8 cellular contexts compared by ENCODE assay signal in the genomic region with DNA sequence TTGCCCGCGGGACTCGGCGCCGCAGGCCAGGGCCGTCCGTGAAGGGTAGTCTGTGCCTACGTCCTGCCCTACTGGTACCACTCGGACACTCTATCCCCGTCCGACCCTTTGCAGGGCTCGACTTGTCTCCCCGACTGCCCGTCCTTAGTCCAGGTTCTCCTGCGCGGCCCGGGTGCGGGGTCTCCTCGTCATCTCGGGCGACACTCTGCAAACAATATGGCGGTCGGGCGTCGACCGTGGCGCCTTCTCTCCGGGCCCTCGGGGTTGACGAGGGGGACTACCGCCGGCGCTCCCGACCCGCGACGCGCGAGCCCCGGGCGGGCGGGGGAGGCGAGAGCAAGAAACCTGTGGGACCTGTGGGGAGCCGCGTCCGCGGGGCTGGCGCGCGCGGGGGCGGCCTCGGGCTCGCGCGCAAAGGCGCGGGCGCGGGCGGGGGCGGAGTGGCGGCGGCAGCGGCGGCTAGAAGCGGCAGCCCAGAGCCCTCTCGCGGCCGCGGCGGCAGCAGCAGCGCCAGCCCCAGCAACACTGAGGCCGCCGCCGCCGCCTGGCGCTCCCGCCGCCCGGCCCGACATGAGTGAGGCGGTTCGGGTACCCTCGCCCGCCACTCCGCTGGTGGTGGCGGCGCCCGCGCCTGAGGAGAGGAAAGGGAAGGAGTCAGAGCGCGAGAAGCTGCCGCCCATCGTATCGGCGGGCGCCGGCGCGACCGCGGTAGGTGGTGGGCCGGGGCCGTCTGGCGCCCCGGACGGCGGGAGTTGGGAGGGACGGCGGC. TPM values are rescaled to one million over a fixed set of nuclear protein-coding genes. Genes with fewer than 3 reads are reported as not detected.
DNase-seq lines count a peak whose midpoint lies in the region; ATAC-seq and TF ChIP-seq lines count a peak whose summit lies in the region.

A gene with protein sequence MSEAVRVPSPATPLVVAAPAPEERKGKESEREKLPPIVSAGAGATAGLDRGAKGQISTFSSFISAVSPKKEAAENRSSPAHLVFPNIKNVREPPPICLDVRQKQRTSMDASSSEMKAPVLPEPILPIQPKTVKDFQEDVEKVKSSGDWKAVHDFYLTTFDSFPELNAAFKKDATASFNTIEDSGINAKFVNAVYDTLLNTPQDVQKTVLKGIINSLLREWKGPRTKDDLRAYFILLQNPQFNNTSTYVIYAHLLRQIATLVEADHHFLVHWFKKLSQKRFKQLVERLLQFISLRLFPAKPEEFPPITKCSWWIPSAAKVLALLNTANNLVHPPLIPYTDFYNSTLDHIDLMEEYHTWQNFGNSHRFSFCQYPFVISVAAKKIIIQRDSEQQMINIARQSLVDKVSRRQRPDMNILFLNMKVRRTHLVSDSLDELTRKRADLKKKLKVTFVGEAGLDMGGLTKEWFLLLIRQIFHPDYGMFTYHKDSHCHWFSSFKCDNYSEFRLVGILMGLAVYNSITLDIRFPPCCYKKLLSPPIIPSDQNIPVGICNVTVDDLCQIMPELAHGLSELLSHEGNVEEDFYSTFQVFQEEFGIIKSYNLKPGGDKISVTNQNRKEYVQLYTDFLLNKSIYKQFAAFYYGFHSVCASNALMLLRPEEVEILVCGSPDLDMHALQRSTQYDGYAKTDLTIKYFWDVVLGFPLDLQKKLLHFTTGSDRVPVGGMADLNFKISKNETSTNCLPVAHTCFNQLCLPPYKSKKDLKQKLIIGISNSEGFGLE (plus strand): TSS at position 476 of the 769 bp plus-strand sequence. CDS start 95 bp downstream, at position 571.

- CTCF ChIA-PET in activated naive CD4-positive, alpha-beta T cell treated with anti-CD3 and anti-CD28 coated beads for 36 hours (lab: Charles Lee): interaction anchor here (1.4 to 1.6 kb wide), 2 partner anchors 19 to 112 kb away, joined by 4 to 10 read pairs; no protein-coding TSS in a partner anchor

- H3K4me1 Mint-ChIP-seq in activated naive CD4-positive, alpha-beta T cell treated with anti-CD3 and anti-CD28 coated beads for 36 hours (ENCODE audit: low read depth): peaks cover 15% of the 10 kb centered on the region

- H3K4me3 Mint-ChIP-seq in activated naive CD4-positive, alpha-beta T cell treated with anti-CD3 and anti-CD28 coated beads for 36 hours: peak within 1 kb of the TSS; percentile 83

- H3K27ac ChIP-seq in osteoblast (ENCODE audit: low read depth, low read length) (peak within 1 kb of the TSS; percentile 96), temporal lobe (ENCODE audit: low read depth, low read length) (peak within 1 kb of the TSS; percentile 94)

- H3K4me2 ChIP-seq in osteoblast (ENCODE audit: insufficient read depth, low read length): peak within 1 kb of the TSS; percentile 89

- H3K36me3 Mint-ChIP-seq in activated naive CD4-positive, alpha-beta T cell treated with anti-CD3 and anti-CD28 coated beads for 36 hours (ENCODE audit: low read depth): peaks cover 2% of the 10 kb centered on the region

- no peaks in the 10 kb centered on the region for H3K27me3 ChIP-seq in osteoblast (ENCODE audit: insufficient read depth, low read length)

- peaks cover 12% of the 10 kb centered on the region for H3K27me3 Mint-ChIP-seq in activated naive CD4-positive, alpha-beta T cell treated with anti-CD3 and anti-CD28 coated beads for 36 hours (ENCODE audit: low read depth)

- H3K36me3 ChIP-seq in osteoblast (ENCODE audit: insufficient read depth, low read length): no peaks in the 10 kb centered on the region

- peaks cover 6% of the 10 kb centered on the region for H4K20me1 ChIP-seq in osteoblast (ENCODE audit: insufficient read depth, low read length)

- intact Hi-C loops in activated naive CD4-positive, alpha-beta T cell treated with anti-CD3 and anti-CD28 coated beads for 36 hours (cut with micrococcal nuclease): loop anchor here (1.0 to 5.0 kb wide), 12 partner anchors 21 to 1182 kb away; partner anchors contain the start of genes KIF11, PCGF5 and TNKS2

- no peaks in the 10 kb centered on the region for H3K9me3 Mint-ChIP-seq in activated naive CD4-positive, alpha-beta T cell treated with anti-CD3 and anti-CD28 coated beads for 36 hours

- peak; percentile 84 for ATAC-seq in GM21390 (IDR thresholded peaks at IDR 0.05; ENCODE audit: unreplicated experiment)

- H3K4me3 ChIP-seq in osteoblast (ENCODE audit: insufficient read depth, low read length): peak within 1 kb of the TSS; percentile 86

- H3K4me1 ChIP-seq in osteoblast (ENCODE audit: insufficient read depth, low read length): peaks cover 26% of the 10 kb centered on the region

- peak within 1 kb of the TSS; percentile 88 for H3K27ac Mint-ChIP-seq in activated naive CD4-positive, alpha-beta T cell treated with anti-CD3 and anti-CD28 coated beads for 36 hours

- peak; percentile 13 for TF ChIP-seq CTCF in osteoblast (IDR thresholded peaks at IDR 0.05; ENCODE audit: extremely low read depth, low read depth, low read length)

- peak; percentile 42 for TF ChIP-seq POLR2A in Raji (IDR thresholded peaks at IDR 0.05; ENCODE audit: insufficient read depth, low read depth, low read length)

- DNase-seq in DMS79 treated with DMSO at 0.1 percent for 48 hours (lab: John Stamatoyannopoulos, UW) (peak; percentile 53), HUDEP-2 (lab: John Stamatoyannopoulos, UW; ENCODE audit: unreplicated experiment in 76 of 76) (peak in 63 of 76 experiments; percentile 7 to 82 (median 52)), globus pallidus (ENCODE audit: low spot score) (peak; percentile 79), osteoblast (ENCODE audit: insufficient read length, low spot score, missing footprints) (peak; percentile 95)
- peak; percentile 77 for DNase-seq in activated naive CD4-positive, alpha-beta T cell treated with anti-CD3 and anti-CD28 coated beads for 36 hours

- H3K9me3 ChIP-seq in osteoblast (ENCODE audit: low read depth, low read length): no peaks in the 10 kb centered on the region

- H3K79me2 ChIP-seq in osteoblast (ENCODE audit: insufficient read depth, low read length): peaks cover 41% of the 10 kb centered on the region

- H2AFZ ChIP-seq in osteoblast (ENCODE audit: low read length): peak within 1 kb of the TSS; percentile 96

RNA-seq across cellular contexts. Expression of the gene that starts here (rescaled TPM):
- total RNA-seq in activated naive CD4-positive, alpha-beta T cell treated with anti-CD3 and anti-CD28 coated beads for 36 hours: 1 to 10 TPM; 2.3 to 3.1 TPM
- total RNA-seq in osteoblast (15.9 and 17.1 TPM in 2 replicates), temporal lobe (44.0 TPM)

Comparison
In these comparisons a context has a peak if more than half of its experiments do, and no peak if none do; other contexts are left out.
1. Peak in every context shown above with its lines: DNase-seq, ATAC-seq, H3K4me3 ChIP-seq and H3K27ac ChIP-seq.